In genomic region chr13:43470610-43471009, GRCh38 we compare ENCODE assay signal across 27 cellular contexts.
"Had no signal": no experiment of that assay in that cellular context is flagged by ENCODE, and none has a peak within 500 bp of the region (broad histone marks: within the 10 kb centered on the region; RNA-seq: fewer than 3 reads in every experiment).

No MANE protein-coding gene starts in this region.

- H3K27ac ChIP-seq: ascending aorta, cardiac muscle cell, SJCRH30, SK-N-MC, VCaP had no signal

- ATAC-seq: Panc1, T-cell, T-helper 17 cell had no signal

- H3K4me3 ChIP-seq: ascending aorta, cardiac muscle cell, SJCRH30, SK-N-MC had no signal

- H3K4me1 ChIP-seq: SJCRH30 had no signal

- DNase-seq: activated B cell treated with CpG ODN at 0.5 μM for 24 hours; activated CD4-positive, alpha-beta memory T cell treated with anti-CD3 and anti-CD28 coated beads, Interleukin-2, amount 10 ng/mL, durations not matched to agents 7 days and 5 days; activated CD4-positive, alpha-beta T cell treated with anti-CD3 and anti-CD28 coated beads for 1 hour; activated CD4-positive, alpha-beta T cell treated with anti-CD3 and anti-CD28 coated beads for 48 hours; activated gamma-delta T cell; activated naive CD4-positive, alpha-beta T cell treated with Interleukin-2 at 50 U/mL for 16 hours; activated naive CD8-positive, alpha-beta T cell treated with anti-CD3 and anti-CD28 coated beads, Interleukin-2, amount 10 ng/mL, durations not matched to agents 7 days and 5 days; activated T-cell treated with anti-CD3 and anti-CD28 coated beads, Interleukin-2, amount 50 U/mL, for 24 hours; amygdala; Karpas-422; MM.1S; MV-4-11; NCI-H1092; NCI-H1436 treated with DMSO at 0.1 percent for 48 hours; NCI-H1694 treated with DMSO at 0.1 percent for 48 hours; NCI-H2029; NCI-H345; NCI-H524 treated with DMSO at 0.1 percent for 48 hours; SHP77; SJCRH30; T-cell; T-helper 17 cell had no signal

- H3K9me3 ChIP-seq: ascending aorta, SJCRH30 had no signal

- H3K36me3 ChIP-seq: ascending aorta, cardiac muscle cell, SJCRH30 had no signal

- H3K27me3 ChIP-seq: ascending aorta, cardiac muscle cell, SJCRH30 had no signal
